ENCODE assay signal across 24 cellular contexts in the genomic region with DNA sequence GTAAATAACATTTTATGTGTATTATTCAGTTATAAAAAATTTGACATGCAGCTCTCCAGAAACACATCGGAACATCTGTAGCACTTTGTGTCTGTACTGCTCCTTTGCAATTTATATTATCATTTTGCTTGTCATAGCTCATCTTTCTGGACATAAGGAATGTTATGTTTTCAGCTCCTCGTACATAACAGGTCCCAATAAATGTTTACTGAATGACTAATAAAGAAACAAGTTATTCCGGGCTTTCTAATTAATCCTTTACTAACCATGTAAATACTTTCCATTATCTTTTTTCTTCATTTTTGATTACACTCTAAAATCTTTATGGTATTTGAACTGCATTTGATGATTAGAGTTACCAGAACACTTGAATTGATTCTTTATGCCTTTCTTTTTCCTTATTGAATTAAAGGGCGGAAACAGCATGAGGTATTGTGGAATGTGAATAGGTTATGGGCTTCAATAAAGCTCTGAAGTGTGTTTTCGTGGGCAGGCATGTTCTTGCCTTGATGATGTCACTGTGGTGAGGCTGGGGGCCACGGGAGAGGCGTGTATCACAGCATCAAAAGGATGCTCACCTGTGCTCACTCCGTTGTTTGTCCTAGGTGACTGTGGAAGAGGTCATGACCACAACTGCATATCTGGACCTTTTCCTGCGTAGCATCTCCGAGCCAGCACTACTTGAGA.
"Had no signal": no experiment of that assay in that cellular context is flagged by ENCODE, and none has a peak within 500 bp of the region (broad histone marks: within the 10 kb centered on the region; RNA-seq: fewer than 3 reads in every experiment).

No MANE protein-coding gene starts in this region.

- H3K9me3 ChIP-seq: gastroesophageal sphincter, heart left ventricle, lower lobe of right lung, ovary, psoas muscle, spleen, testis, tibial artery had no signal

- H3K36me3 ChIP-seq: gastroesophageal sphincter, heart left ventricle, lower lobe of right lung, ovary, spleen, tibial artery had no signal

- H3K4me1 ChIP-seq: gastroesophageal sphincter, heart left ventricle, lower lobe of right lung, spleen, testis had no signal

- H3K4me3 ChIP-seq: coronary artery, gastroesophageal sphincter, heart left ventricle, lower lobe of right lung, ovary, psoas muscle, skin epidermis, spleen, testis, tibial artery had no signal

- DNase-seq: dermis blood vessel endothelial cell; effector memory CD4-positive, alpha-beta T cell; heart left ventricle; hippocampal formation; islet precursor cell; kidney glomerular epithelial cell; left ventricle myocardium superior; lower lobe of right lung; natural killer cell; occipital lobe; ovary; posterior cingulate gyrus; psoas muscle; right cardiac atrium; spleen; stimulated activated CD4-positive, alpha-beta T cell treated with anti-CD3 and anti-CD28 coated beads, Interleukin-4, amount 100 ng/mL, for 4 hours; stimulated activated naive CD8-positive, alpha-beta T cell treated with anti-CD3 and anti-CD28 coated beads, Interleukin-15, Interleukin-2, amounts not matched to agents 100 U/mL and 50 U/mL, for 24 hours; substantia nigra; testis; tibial artery had no signal

- H3K27me3 ChIP-seq: gastroesophageal sphincter, ovary, testis, tibial artery had no signal

- H3K27ac ChIP-seq: coronary artery, gastroesophageal sphincter, heart left ventricle, lower lobe of right lung, ovary, psoas muscle, skin epidermis, spleen, testis, tibial artery had no signal

- ATAC-seq: gastroesophageal sphincter; heart left ventricle; left ventricle myocardium superior; lower lobe of right lung; natural killer cell; psoas muscle; right cardiac atrium; stimulated activated memory B cell treated with anti-CD40 and anti-IgM and Interleukin-4, amounts not matched to agents 10 μg/mL and 1 μg/mL and 100 μg/mL, for 72 hours; stimulated activated naive CD8-positive, alpha-beta T cell treated with anti-CD3 and anti-CD28 coated beads, Interleukin-15, Interleukin-2, amounts not matched to agents 100 U/mL and 50 U/mL, for 24 hours had no signal
